Comparison of ENCODE assay signal across 8 cellular contexts in the genomic region with DNA sequence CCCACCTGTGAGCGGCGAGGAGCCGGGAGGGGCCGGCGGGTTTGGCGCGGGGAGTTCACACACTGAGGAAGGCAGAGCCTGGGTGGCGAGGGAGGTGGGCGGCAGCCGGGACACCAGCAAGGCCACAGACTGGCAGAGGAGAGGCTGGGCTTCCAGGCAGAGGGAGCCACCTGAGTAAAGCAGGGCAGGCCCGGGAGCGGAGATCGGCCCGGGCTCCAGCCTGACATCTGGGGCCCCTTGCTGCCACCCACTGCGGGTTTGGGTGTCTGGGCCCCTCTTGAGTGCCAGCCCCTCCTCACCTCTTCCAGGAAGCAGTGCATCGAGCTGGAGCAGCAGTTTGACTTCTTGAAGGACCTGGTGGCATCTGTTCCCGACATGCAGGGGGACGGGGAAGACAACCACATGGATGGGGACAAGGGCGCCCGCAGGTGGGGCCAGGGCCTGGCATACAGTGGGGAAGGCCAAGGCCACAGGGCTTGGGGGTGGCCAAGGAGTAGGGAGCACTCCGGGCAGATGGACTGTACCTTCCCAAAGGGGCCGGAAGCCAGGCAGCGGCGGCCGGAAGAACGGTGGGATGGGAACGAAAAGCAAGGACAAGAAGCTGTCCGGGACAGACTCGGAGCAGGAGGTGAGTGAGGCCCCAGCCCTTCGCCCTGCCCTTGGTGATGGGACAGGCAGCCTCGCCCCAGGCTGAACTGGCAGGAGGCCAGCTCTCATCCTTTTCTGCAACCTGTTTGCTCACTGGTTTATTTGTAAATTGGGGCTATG. TPM values are rescaled to one million over a fixed set of nuclear protein-coding genes. Genes with fewer than 3 reads are reported as not detected.
A peak's percentile ranks its signal among the peaks of the same experiment; 100 is the strongest.
DNase-seq lines count a peak whose midpoint lies in the region; ATAC-seq, FAIRE-seq and TF ChIP-seq lines count a peak whose summit lies in the region.

No MANE protein-coding gene starts in this region.

- no peak for TF ChIP-seq POLR2A in NB4 (IDR thresholded peaks at IDR 0.05; ENCODE audit: extremely low read depth, insufficient read length)

- H3K36me3 ChIP-seq in endocrine pancreas (ENCODE audit: control insufficient read depth, insufficient read depth, low read length) (no peaks in the 10 kb centered on the region), neutrophil (peaks cover 31% of the 10 kb centered on the region)

- no peak for TF ChIP-seq CTCF in NB4 (IDR thresholded peaks at IDR 0.05; ENCODE audit: low read depth, low read length)
- no peak for TF ChIP-seq CTCF in neutrophil (IDR thresholded peaks at IDR 0.05)
- no peak for TF ChIP-seq CTCF in D721Med (IDR thresholded peaks at IDR 0.05; ENCODE audit: insufficient read depth, missing control alignments)

- DNase-seq in NB4 (ENCODE audit: low read depth), result no peak
- DNase-seq in D721Med (ENCODE audit: insufficient read length, low spot score), result no peak
- no peak for DNase-seq in HT-29 (ENCODE audit: low spot score)

- H3K4me3 ChIP-seq in NB4 (ENCODE audit: low read depth, low read length), result peak overlapping the region; percentile 63
- H3K4me3 ChIP-seq in endocrine pancreas (ENCODE audit: control insufficient read depth, insufficient read depth, low read length), result no peak overlapping the region
- peak overlapping the region; percentile 60 to 96 for H3K4me3 ChIP-seq in neutrophil (ENCODE audit: low read depth in 1 of 2, low read length in 1 of 2)

- no peaks in the 10 kb centered on the region for H3K9me3 ChIP-seq in endocrine pancreas (ENCODE audit: control insufficient read depth, low read length)
- H3K9me3 ChIP-seq in neutrophil, result no peaks in the 10 kb centered on the region

- H3K9ac ChIP-seq in endocrine pancreas (ENCODE audit: control insufficient read depth, insufficient read depth, low read length), result peak overlapping the region; percentile 54

- H3K27me3 ChIP-seq in endocrine pancreas (ENCODE audit: control insufficient read depth, insufficient read depth, low read length), result no peaks in the 10 kb centered on the region
- no peaks in the 10 kb centered on the region for H3K27me3 ChIP-seq in neutrophil

- H3K4me1 ChIP-seq in endocrine pancreas (ENCODE audit: control insufficient read depth, insufficient read depth, low read length) (no peaks in the 10 kb centered on the region), neutrophil (ENCODE audit: control insufficient read depth in 1 of 2, insufficient read depth in 1 of 2, low read depth in 1 of 2, low read length in 1 of 2) (peaks cover 50 to 52% of the 10 kb centered on the region in 2 experiments)

- no peak for FAIRE-seq in D721Med (lab: Jason Lieb, UNC)

- ATAC-seq in GM19351 (IDR thresholded peaks at IDR 0.05; ENCODE audit: unreplicated experiment) (peak; percentile 11), GM18861 (IDR thresholded peaks at IDR 0.05; ENCODE audit: unreplicated experiment) (no peak), HG02571 (IDR thresholded peaks at IDR 0.05; ENCODE audit: unreplicated experiment) (no peak)

- H3K27ac ChIP-seq in neutrophil, result peak overlapping the region; percentile 92

RNA-seq across cellular contexts. Expression of a gene that starts 1.0 kb away (rescaled TPM):
- total RNA-seq in HT-29 (2014; rRNA removed; shearing (Covaris generic)), result 208 and 228 TPM in 2 replicates

RNA-seq across cellular contexts. Expression of a gene that starts 1.4 kb away (rescaled TPM):
- 21.7 and 24.5 TPM in 2 replicates for total RNA-seq in HT-29 (2014; rRNA removed; shearing (Covaris generic))

RNA-seq across cellular contexts. Expression of a gene that starts 20.0 kb away (rescaled TPM):
- total RNA-seq in HT-29 (2014; rRNA removed; shearing (Covaris generic)), result 123 and 140 TPM in 2 replicates

RNA-seq across cellular contexts. Expression of a gene that starts 25.1 kb away (rescaled TPM):
- not detected in 2 replicates for total RNA-seq in HT-29 (2014; rRNA removed; shearing (Covaris generic))

RNA-seq across cellular contexts. Expression of a gene that starts 29.7 kb away (rescaled TPM):
- 148 and 155 TPM in 2 replicates for total RNA-seq in HT-29 (2014; rRNA removed; shearing (Covaris generic))
